9 cellular contexts compared by ENCODE assay signal in the genomic region with DNA sequence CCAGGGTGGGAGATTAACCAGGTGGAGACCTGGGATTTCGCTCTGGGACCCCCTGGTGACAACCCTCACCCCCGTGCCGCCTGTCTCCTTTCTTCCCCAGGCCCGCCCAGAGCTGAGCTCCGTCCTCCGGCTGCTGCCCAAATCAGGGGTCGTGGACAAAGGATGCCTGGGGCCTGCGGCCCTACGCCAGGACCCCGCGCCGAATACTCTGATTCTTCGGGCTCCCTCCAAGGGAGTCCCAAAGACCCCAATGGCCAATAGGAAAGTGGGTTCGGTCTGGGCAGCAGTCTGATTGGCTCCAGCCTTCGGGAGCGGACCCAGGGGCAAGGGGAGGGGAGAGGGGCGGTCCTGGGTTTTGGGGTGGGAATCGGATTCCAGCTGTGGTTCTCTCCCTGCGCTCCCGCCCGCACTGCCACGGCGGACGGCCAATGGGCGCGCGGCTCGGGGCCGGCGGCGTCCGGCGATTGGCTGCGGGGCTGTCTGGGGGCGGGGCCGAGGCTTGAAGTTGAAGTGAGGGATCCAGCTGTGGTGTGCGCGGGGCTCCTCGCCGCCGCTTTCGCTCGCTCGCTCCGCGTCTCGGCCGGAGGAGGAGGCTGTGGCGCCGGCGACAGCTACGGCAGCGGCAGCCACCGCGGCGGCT. TPM values are rescaled to one million over a fixed set of nuclear protein-coding genes. Genes with fewer than 3 reads are reported as not detected.
DNase-seq lines count a peak whose midpoint lies in the region; ATAC-seq, FAIRE-seq and TF ChIP-seq lines count a peak whose summit lies in the region.
"Had no signal": no experiment of that assay in that cellular context is flagged by ENCODE, and none has a peak within 500 bp of the region (broad histone marks: within the 10 kb centered on the region; RNA-seq: fewer than 3 reads in every experiment).

A gene (plus strand): TSS at position 531 of the 640 bp plus-strand sequence. CDS start 745 bp downstream, outside the sequence.

- peak; percentile 89 for DNase-seq in D721Med (ENCODE audit: insufficient read length, low spot score)
- DNase-seq in HTR-8/SVneo (ENCODE audit: insufficient read length, low spot score), result peak; percentile 99
- DNase-seq in OCI-LY7 (ENCODE audit: low spot score), result peak; percentile 72
- DNase-seq in activated T-cell treated with anti-CD3 and anti-CD28 coated beads, Interleukin-2, amount 50 U/mL, for 4 hours, result peak; percentile 81
- DNase-seq in fibroblast of lung (ENCODE audit: low read depth in 2 of 2), result peak; percentile 70 to 79
- DNase-seq in naive thymus-derived CD8-positive, alpha-beta T cell, result peak; percentile 76 to 88 (median 82)
- peak; percentile 75 to 77 for DNase-seq in stimulated activated CD8-positive, alpha-beta memory T cell treated with anti-CD3 and anti-CD28 coated beads, Interleukin-7, amount 100 ng/mL, for 48 hours (ENCODE audit: extremely low read depth in 1 of 2, low read depth in 1 of 2)

- POLR2A ChIA-PET in OCI-LY7 (lab: Charles Lee), result no interaction called here
- POLR2A ChIA-PET in naive thymus-derived CD8-positive, alpha-beta T cell (lab: Charles Lee), result interaction anchor here (1.1 to 1.2 kb wide), 3 partner anchors 15 to 306 kb away, joined by 3 to 5 read pairs (median 3); no protein-coding TSS in a partner anchor

- no TSS peak for BruUV-seq in OCI-LY7 (replicated peaks; lab: Mats Ljungman, UMichigan)

- peaks cover 50% of the 10 kb centered on the region for H3K27me3 Mint-ChIP-seq in activated T-cell treated with anti-CD3 and anti-CD28 coated beads, Interleukin-2, amount 50 U/mL, for 4 hours (ENCODE audit: low read depth)
- H3K27me3 Mint-ChIP-seq in naive thymus-derived CD8-positive, alpha-beta T cell, result peaks cover 14 to 62% (median 35%) of the 10 kb centered on the region in 5 donors

- H3K27ac ChIP-seq in OCI-LY7 (ENCODE audit: low read depth, low read length, poor library complexity, severe bottlenecking), result no peak within 1 kb of the TSS
- H3K27ac ChIP-seq in fibroblast of lung (ENCODE audit: insufficient read depth, low read length), result no peak within 1 kb of the TSS

- FAIRE-seq in D721Med (lab: Jason Lieb, UNC) (no peak), HTR-8/SVneo (lab: Jason Lieb, UNC) (peak; percentile 98)

- peaks cover 45% of the 10 kb centered on the region for H3K27me3 ChIP-seq in fibroblast of lung (ENCODE audit: control insufficient read depth, insufficient read depth, low read length)

- H3K4me1 Mint-ChIP-seq in activated T-cell treated with anti-CD3 and anti-CD28 coated beads, Interleukin-2, amount 50 U/mL, for 4 hours (ENCODE audit: low read depth), result peaks cover 25% of the 10 kb centered on the region
- peaks cover 11 to 47% (median 26%) of the 10 kb centered on the region in 4 donors for H3K4me1 Mint-ChIP-seq in naive thymus-derived CD8-positive, alpha-beta T cell

- CTCF ChIA-PET in OCI-LY7 (lab: Charles Lee; ENCODE audit: unreplicated experiment), result no interaction called here

- peak within 1 kb of the TSS; percentile 53 for H3K4me2 ChIP-seq in OCI-LY7 (ENCODE audit: low read length)
- H3K4me2 ChIP-seq in fibroblast of lung (ENCODE audit: extremely low read depth, insufficient read depth, low read length), result peak within 1 kb of the TSS; percentile 81

- H3K9me3 ChIP-seq in OCI-LY7 (ENCODE audit: low read length), result no peaks in the 10 kb centered on the region
- no peaks in the 10 kb centered on the region for H3K9me3 ChIP-seq in fibroblast of lung (ENCODE audit: control insufficient read depth, insufficient read depth, low read depth, low read length)

- peak within 1 kb of the TSS; percentile 4 for H3K9ac ChIP-seq in fibroblast of lung (ENCODE audit: insufficient read depth, low read length)

- no peaks in the 10 kb centered on the region for H3K9me3 Mint-ChIP-seq in activated T-cell treated with anti-CD3 and anti-CD28 coated beads, Interleukin-2, amount 50 U/mL, for 4 hours
- no peaks in the 10 kb centered on the region for H3K9me3 Mint-ChIP-seq in naive thymus-derived CD8-positive, alpha-beta T cell

- TF ChIP-seq CTCF in D721Med (IDR thresholded peaks at IDR 0.05; ENCODE audit: insufficient read depth, missing control alignments) (no peak), OCI-LY7 (conservative IDR thresholded peaks at IDR 0.05; ENCODE audit: low read length) (no peak), fibroblast of lung (conservative IDR thresholded peaks at IDR 0.05 in 1 of 2, IDR thresholded peaks at IDR 0.05 in 1 of 2; ENCODE audit: low read depth in 1 of 2, low read length in 2 of 2) (no peak)

- H3K4me3 Mint-ChIP-seq in activated T-cell treated with anti-CD3 and anti-CD28 coated beads, Interleukin-2, amount 50 U/mL, for 4 hours, result peak within 1 kb of the TSS; percentile 76
- peak within 1 kb of the TSS; percentile 76 to 93 (median 83) for H3K4me3 Mint-ChIP-seq in naive thymus-derived CD8-positive, alpha-beta T cell

- H4K20me1 ChIP-seq in OCI-LY7 (ENCODE audit: insufficient read depth, low read length) (no peaks in the 10 kb centered on the region), fibroblast of lung (ENCODE audit: control insufficient read depth, extremely low read depth, insufficient read depth, low read length) (no peaks in the 10 kb centered on the region)

- H3K27ac Mint-ChIP-seq in naive thymus-derived CD8-positive, alpha-beta T cell, result peak within 1 kb of the TSS in 1 of 10 donors; percentile 41

- no peaks in the 10 kb centered on the region for H3K36me3 Mint-ChIP-seq in activated T-cell treated with anti-CD3 and anti-CD28 coated beads, Interleukin-2, amount 50 U/mL, for 4 hours (ENCODE audit: insufficient read depth)
- H3K36me3 Mint-ChIP-seq in naive thymus-derived CD8-positive, alpha-beta T cell, result peaks cover 0 to 4% (median 4%) of the 10 kb centered on the region in 3 donors

- H3K9me2 ChIP-seq in OCI-LY7 (ENCODE audit: insufficient read depth, low read length), result no peaks in the 10 kb centered on the region

- H3K4me1 ChIP-seq in OCI-LY7 (ENCODE audit: insufficient read depth, low read length, poor library complexity, severe bottlenecking) (peaks cover 6% of the 10 kb centered on the region), fibroblast of lung (ENCODE audit: control insufficient read depth, extremely low read depth, insufficient read depth, low read length) (peaks cover 14% of the 10 kb centered on the region)

- ATAC-seq in GM21447 (IDR thresholded peaks at IDR 0.05; ENCODE audit: unreplicated experiment), result peak; percentile 92
- ATAC-seq in activated T-cell treated with anti-CD3 and anti-CD28 coated beads, Interleukin-2, amount 50 U/mL, for 4 hours, result peak; percentile 93 to 94
- peak; percentile 86 to 87 for ATAC-seq in naive thymus-derived CD8-positive, alpha-beta T cell

- H3K79me2 ChIP-seq in OCI-LY7 (ENCODE audit: insufficient read depth, low read depth, low read length), result no peaks in the 10 kb centered on the region
- H3K79me2 ChIP-seq in fibroblast of lung (ENCODE audit: control insufficient read depth, insufficient read depth, low read length), result no peaks in the 10 kb centered on the region

- H3K36me3 ChIP-seq in OCI-LY7 (ENCODE audit: insufficient read depth, low read length) (no peaks in the 10 kb centered on the region), fibroblast of lung (ENCODE audit: control insufficient read depth, insufficient read depth, low read length) (peaks cover 2% of the 10 kb centered on the region)

- intact Hi-C loops in OCI-LY7 (cut with micrococcal nuclease; ENCODE audit: unreplicated experiment), result no loop called here

- H3K4me3 ChIP-seq in OCI-LY7 (ENCODE audit: low read depth, low read length, poor library complexity, severe bottlenecking) (peak within 1 kb of the TSS; percentile 44), fibroblast of lung (replicated peaks in 1 of 4; ENCODE audit: control extremely low read depth in 1 of 4, insufficient read depth in 1 of 4, low read depth in 3 of 4, low read length in 4 of 4) (peak within 1 kb of the TSS; percentile 31 to 60 (median 40))

- H2AFZ ChIP-seq in OCI-LY7 (ENCODE audit: low read length) (no peak within 1 kb of the TSS), fibroblast of lung (ENCODE audit: low read length) (no peak within 1 kb of the TSS)

RNA-seq across cellular contexts. Expression of the gene that starts here (rescaled TPM):
- total RNA-seq in OCI-LY7 (2014; rRNA removed; shearing (Covaris generic)), result not detected in 2 replicates
- total RNA-seq in OCI-LY7 (2022) (not detected in 2 replicates), fibroblast of lung (0.26 and 0.99 TPM in 2 replicates)
- under 1 TPM in 1 of 3 donors, not detected in 2; 0.03 TPM for total RNA-seq in activated T-cell treated with anti-CD3 and anti-CD28 coated beads, Interleukin-2, amount 50 U/mL, for 4 hours
- polyA plus RNA-seq in fibroblast of lung, result 0.08 and 0.09 TPM in 2 replicates
- polyA plus RNA-seq in fibroblast of lung (2012), result 0.06 and 0.08 TPM in 2 replicates
- 0.07 TPM in 1 of 2 replicates, not detected in the other for polyA minus RNA-seq in fibroblast of lung (ENCODE audit: low replicate concordance)
- under 1 TPM in 1 of 2 experiments, not detected in 1; 0.05 TPM for total RNA-seq in naive thymus-derived CD8-positive, alpha-beta T cell
- polyA plus RNA-seq in naive thymus-derived CD8-positive, alpha-beta T cell, result not detected
- total RNA-seq: glomerular endothelial cell had no signal

Comparison
In these comparisons a context has a peak if more than half of its experiments do, and no peak if none do; other contexts are left out.
1. Peak in DNase-seq, H3K4me3 ChIP-seq and H3K4me2 ChIP-seq in OCI-LY7; RNA of the gene not detected or under 1 TPM.
2. Peak in DNase-seq and ATAC-seq in activated T-cell treated with anti-CD3 and anti-CD28 coated beads, Interleukin-2, amount 50 U/mL, for 4 hours; RNA of the gene not detected or under 1 TPM.
3. Peak in DNase-seq, H3K4me3 ChIP-seq, H3K9ac ChIP-seq and H3K4me2 ChIP-seq in fibroblast of lung; RNA of the gene not detected or under 1 TPM.
4. Peak in DNase-seq and ATAC-seq in naive thymus-derived CD8-positive, alpha-beta T cell; RNA of the gene not detected or under 1 TPM.